ENCODE assay signal across 8 cellular contexts in the genomic region with DNA sequence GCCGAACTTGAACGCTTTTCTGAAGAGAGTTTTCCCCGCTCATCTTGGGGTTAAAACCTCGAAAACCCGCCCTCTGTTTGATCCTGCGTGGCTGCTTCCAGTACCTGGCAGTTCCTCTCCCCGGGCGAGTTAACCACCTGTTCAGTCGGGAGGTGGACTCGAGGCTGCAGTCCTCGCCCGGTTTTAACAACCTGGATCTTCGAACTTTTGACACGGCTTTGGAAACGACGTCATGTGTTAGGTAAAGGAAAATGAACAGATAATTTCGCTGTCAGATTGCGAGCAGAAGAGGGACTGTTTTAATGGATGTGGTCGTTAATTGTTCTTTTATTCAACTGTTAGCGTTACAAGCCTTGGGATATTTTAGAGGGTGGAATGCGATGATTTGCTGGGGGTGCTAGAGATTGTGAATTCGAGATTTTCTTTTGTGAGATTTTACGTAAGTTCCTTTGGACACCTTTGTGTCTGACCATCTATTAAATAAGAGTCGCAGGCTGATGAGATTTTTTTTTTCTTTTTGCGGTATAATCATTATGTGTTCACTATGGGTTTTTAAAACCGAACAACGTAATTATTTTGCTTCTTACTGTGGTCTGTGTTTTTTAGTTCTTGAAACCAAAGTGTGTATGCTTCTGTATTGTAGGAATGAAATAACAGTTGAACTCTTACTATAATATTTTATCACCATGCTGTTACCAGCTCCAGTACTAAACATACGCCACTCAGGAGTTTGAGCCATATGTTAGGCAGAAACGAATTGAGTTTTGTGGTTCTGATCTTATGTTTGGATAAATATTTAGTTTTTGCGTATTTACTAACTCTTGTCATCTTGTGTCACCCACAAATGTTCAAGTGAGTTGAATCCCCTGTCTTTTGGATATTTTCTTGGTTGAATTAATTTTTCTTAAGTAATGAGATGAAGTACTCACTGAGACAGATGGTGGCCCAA. TPM values are rescaled to one million over a fixed set of nuclear protein-coding genes. Genes with fewer than 3 reads are reported as not detected.
DNase-seq lines count a peak whose midpoint lies in the region; ATAC-seq and TF ChIP-seq lines count a peak whose summit lies in the region.

No MANE protein-coding gene starts in this region.

- TF ChIP-seq CTCF in OCI-LY1 (IDR thresholded peaks at IDR 0.05; ENCODE audit: low read length) (no peak), type B pancreatic cell (conservative IDR thresholded peaks at IDR 0.05) (no peak)

- H3K27ac ChIP-seq in OCI-LY1 (ENCODE audit: low read depth, low read length, poor library complexity, severe bottlenecking), result no peak overlapping the region

- peak overlapping the region; percentile 96 for H3K4me3 Mint-ChIP-seq in activated T-cell treated with anti-CD3 and anti-CD28 coated beads, Interleukin-2, amount 50 U/mL, for 4 hours
- H3K4me3 Mint-ChIP-seq in memory B cell (peak overlapping the region; percentile 98), type B pancreatic cell (peak overlapping the region; percentile 95)

- peaks cover 45% of the 10 kb centered on the region for H3K4me1 Mint-ChIP-seq in activated T-cell treated with anti-CD3 and anti-CD28 coated beads, Interleukin-2, amount 50 U/mL, for 4 hours (ENCODE audit: low read depth)
- peaks cover 22% of the 10 kb centered on the region for H3K4me1 Mint-ChIP-seq in memory B cell
- peaks cover 16% of the 10 kb centered on the region for H3K4me1 Mint-ChIP-seq in type B pancreatic cell (ENCODE audit: unreplicated experiment)

- H3K9me3 ChIP-seq in OCI-LY1 (ENCODE audit: low read length), result peaks cover 15% of the 10 kb centered on the region

- H3K27me3 Mint-ChIP-seq in activated T-cell treated with anti-CD3 and anti-CD28 coated beads, Interleukin-2, amount 50 U/mL, for 4 hours (ENCODE audit: low read depth), result no peaks in the 10 kb centered on the region
- no peaks in the 10 kb centered on the region for H3K27me3 Mint-ChIP-seq in memory B cell
- peaks cover 7% of the 10 kb centered on the region for H3K27me3 Mint-ChIP-seq in type B pancreatic cell

- peak overlapping the region; percentile 92 for H3K4me2 ChIP-seq in OCI-LY1 (ENCODE audit: low read length)

- H3K36me3 ChIP-seq in OCI-LY1 (ENCODE audit: insufficient read depth, low read length), result no peaks in the 10 kb centered on the region; the same call in 1 of the 2 replicates

- no peak for DNase-seq in activated T-cell treated with anti-CD3 and anti-CD28 coated beads, Interleukin-2, amount 50 U/mL, for 4 hours
- DNase-seq in activated T-cell treated with anti-CD3 and anti-CD28 coated beads, Interleukin-2, amount 50 U/mL, for 1 hour, result no peak
- peak; percentile 69 for DNase-seq in cortex of kidney (lab: John Stamatoyannopoulos, UW)
- DNase-seq in memory B cell (ENCODE audit: low spot score in 2 of 2), result no peak
- no peak for DNase-seq in type B pancreatic cell (ENCODE audit: extremely low spot score, unreplicated experiment)

- H3K36me3 Mint-ChIP-seq in activated T-cell treated with anti-CD3 and anti-CD28 coated beads, Interleukin-2, amount 50 U/mL, for 4 hours (ENCODE audit: insufficient read depth), result peaks cover 24% of the 10 kb centered on the region
- H3K36me3 Mint-ChIP-seq in memory B cell (peaks cover 12% of the 10 kb centered on the region), type B pancreatic cell (peaks cover 5% of the 10 kb centered on the region)

- no peaks in the 10 kb centered on the region for H3K79me2 ChIP-seq in OCI-LY1 (ENCODE audit: insufficient read depth, low read length)

- 0 out of 2 replicates have a peak, but pooled peaks cover 2% of the 10 kb centered on the region for H3F3A ChIP-seq in OCI-LY1 (ENCODE audit: insufficient read depth, low read length)

- peaks cover 30% of the 10 kb centered on the region for H3K9me3 Mint-ChIP-seq in activated T-cell treated with anti-CD3 and anti-CD28 coated beads, Interleukin-2, amount 50 U/mL, for 4 hours
- peaks cover 14% of the 10 kb centered on the region for H3K9me3 Mint-ChIP-seq in memory B cell
- H3K9me3 Mint-ChIP-seq in type B pancreatic cell, result peaks cover 11% of the 10 kb centered on the region

- ATAC-seq in activated T-cell treated with anti-CD3 and anti-CD28 coated beads, Interleukin-2, amount 50 U/mL, for 4 hours, result peak in 1 of 2 donors; percentile 14
- ATAC-seq in HG02884 (IDR thresholded peaks at IDR 0.05; ENCODE audit: unreplicated experiment), result peak; percentile 4
- ATAC-seq in memory B cell (ENCODE audit: low read depth), result no peak
- no peak for ATAC-seq in HG02973 (IDR thresholded peaks at IDR 0.05; ENCODE audit: unreplicated experiment)

- no peaks in the 10 kb centered on the region for H3K9me2 ChIP-seq in OCI-LY1 (ENCODE audit: low read depth, low read length)

- H3K27me3 ChIP-seq in OCI-LY1 (ENCODE audit: insufficient read depth, low read length), result no peaks in the 10 kb centered on the region; the same call in 1 of the 2 replicates

- no peaks in the 10 kb centered on the region for H4K20me1 ChIP-seq in OCI-LY1 (ENCODE audit: insufficient read depth, low read length)

- peak overlapping the region; percentile 73 for H3K4me3 ChIP-seq in OCI-LY1 (ENCODE audit: low read depth, low read length, poor library complexity, severe bottlenecking)

- H3K27ac Mint-ChIP-seq in memory B cell, result peak overlapping the region; percentile 93
- H3K27ac Mint-ChIP-seq in type B pancreatic cell, result peak overlapping the region; percentile 95

- H3K4me1 ChIP-seq in OCI-LY1 (ENCODE audit: insufficient read depth, low read length, severe bottlenecking), result peaks cover 33% of the 10 kb centered on the region

- H2AFZ ChIP-seq in OCI-LY1 (ENCODE audit: low read length), result no peak overlapping the region

- peak overlapping the region; percentile 56 for H3K9ac ChIP-seq in OCI-LY1 (ENCODE audit: low read length)

RNA-seq across cellular contexts. Expression of gene FNDC3A, which starts 1.2 kb away (rescaled TPM):
- 10 to 100 TPM; 32.1 to 37.2 (median 34.2) TPM for total RNA-seq in activated T-cell treated with anti-CD3 and anti-CD28 coated beads, Interleukin-2, amount 50 U/mL, for 4 hours
- total RNA-seq in type B pancreatic cell (ENCODE audit: low replicate concordance), result 53.4 and 65.7 TPM in 2 replicates
